ENCODE assay signal across 24 cellular contexts in genomic region chr4:74635490-74636123, GRCh38.
DNase-seq lines count a peak whose midpoint lies in the region; ATAC-seq, FAIRE-seq and TF ChIP-seq lines count a peak whose summit lies in the region.
"Had no signal": no experiment of that assay in that cellular context is flagged by ENCODE, and none has a peak within 500 bp of the region (broad histone marks: within the 10 kb centered on the region; RNA-seq: fewer than 3 reads in every experiment).

No MANE protein-coding gene starts in this region.

- no peak for TF ChIP-seq RAD21 in A549 (conservative IDR thresholded peaks at IDR 0.05 in 1 of 2, IDR thresholded peaks at IDR 0.05 in 1 of 2)

- no peak for TF ChIP-seq CTCF in A549 (IDR thresholded peaks at IDR 0.05)
- TF ChIP-seq CTCF in RWPE1 (conservative IDR thresholded peaks at IDR 0.05; ENCODE audit: low read depth) = no peak
- TF ChIP-seq CTCF in esophagus squamous epithelium (IDR thresholded peaks at IDR 0.05) = no peak
- no peak for TF ChIP-seq CTCF in body of pancreas (IDR thresholded peaks at IDR 0.05)

- peak overlapping the region; percentile 75 to 96 for H3K27ac ChIP-seq in A549
- H3K27ac ChIP-seq in RWPE1 = no peak overlapping the region
- peak overlapping the region in 3 of 4 donors; percentile 23 to 75 (median 64) for H3K27ac ChIP-seq in esophagus squamous epithelium
- no peak overlapping the region for H3K27ac ChIP-seq in body of pancreas
- H3K27ac ChIP-seq: C4-2B had no signal

- CTCF ChIA-PET in A549 (lab: Yijun Ruan, JAX) = interaction anchor here (1.5 kb wide), 1 partner anchor 265 kb away, joined by 5 read pairs; no protein-coding TSS in a partner anchor
- CTCF ChIA-PET in RWPE1 (lab: Yijun Ruan, JAX) = interaction anchor here (0.6 to 1.0 kb wide), 2 partner anchors 13 to 40 kb away, joined by 3 to 4 read pairs; no protein-coding TSS in a partner anchor

- no peak overlapping the region for H3K4me2 ChIP-seq in A549

- DNase-seq in A549 (ENCODE audit: low read depth in 1 of 2, low spot score in 1 of 2) (no peak), HPDE6-E6E7 (ENCODE audit: extremely low spot score) (peak; percentile 40), RWPE1 (ENCODE audit: low spot score) (peak; percentile 55), esophagus squamous epithelium (lab: John Stamatoyannopoulos, UW) (no peak), body of pancreas (no peak)
- DNase-seq in activated T-cell treated with anti-CD3 and anti-CD28 coated beads, Interleukin-2, amount 50 U/mL, for 48 hours = no peak
- DNase-seq: CD8-positive, alpha-beta memory T cell; DMS79 treated with DMSO at 0.1 percent for 48 hours; KG1; MV-4-11; NCI-H1105 treated with DMSO at 0.1 percent for 48 hours; NCI-H1694; NCI-H2081; NCI-H2171; NCI-H345; NCI-H524 treated with DMSO at 0.1 percent for 48 hours; NCI-H82; Right ventricle myocardium superior had no signal

- H3K27me3 ChIP-seq in esophagus squamous epithelium (no peaks in the 10 kb centered on the region), body of pancreas (no peaks in the 10 kb centered on the region)

- H3K36me3 ChIP-seq in esophagus squamous epithelium (no peaks in the 10 kb centered on the region), body of pancreas (replicated peaks in 1 of 2; ENCODE audit: insufficient read depth in 1 of 2, low read depth in 2 of 2) (no peaks in the 10 kb centered on the region)

- H3K4me3 ChIP-seq in A549 (no peak overlapping the region), esophagus squamous epithelium (no peak overlapping the region), body of pancreas (no peak overlapping the region)

- ATAC-seq in A549 (no peak), HG03159 (IDR thresholded peaks at IDR 0.05; ENCODE audit: unreplicated experiment) (no peak), body of pancreas (no peak), GM18867 (IDR thresholded peaks at IDR 0.05; ENCODE audit: unreplicated experiment) (no peak)
- ATAC-seq: HepG2 had no signal

- POLR2A ChIA-PET in A549 (lab: Yijun Ruan, JAX) = no interaction called here
- POLR2A ChIA-PET in RWPE1 (lab: Yijun Ruan, JAX; ENCODE audit: low non-redundant PET) = no interaction called here

- intact Hi-C loops in esophagus squamous epithelium (cut with DNase I) (no loop called here), body of pancreas (cut with DNase I) (no loop called here)

- TF ChIP-seq POLR2A in A549 (IDR thresholded peaks at IDR 0.05; ENCODE audit: low read length) (no peak), esophagus squamous epithelium (IDR thresholded peaks at IDR 0.05) (no peak), body of pancreas (IDR thresholded peaks at IDR 0.05) (no peak)

- 48% methylated on average over 2 of the region's 2 CpGs for WGBS in A549 (ENCODE audit: missing lambda C conversion rate)
- 46 to 52% methylated on average over 2 of the region's 2 CpGs for WGBS in esophagus squamous epithelium, 2 donors
- WGBS in body of pancreas, 2 donors = 67 to 70% methylated on average over 2 of the region's 2 CpGs

- H3K4me1 ChIP-seq in A549 = peaks cover 53% of the 10 kb centered on the region
- H3K4me1 ChIP-seq in esophagus squamous epithelium = peaks cover 3 to 56% (median 18%) of the 10 kb centered on the region in 3 donors
- no peaks in the 10 kb centered on the region for H3K4me1 ChIP-seq in body of pancreas

- H3K9me3 ChIP-seq in A549 = no peaks in the 10 kb centered on the region; the same call in 2 of the 3 replicates
- H3K9me3 ChIP-seq in esophagus squamous epithelium = no peaks in the 10 kb centered on the region
- H3K9me3 ChIP-seq in body of pancreas = no peaks in the 10 kb centered on the region

- FAIRE-seq in A549 (lab: Jason Lieb, UNC) = no peak
- FAIRE-seq: D721Med, H1, HepG2 had no signal

- TF ChIP-seq EP300 in A549 (IDR thresholded peaks at IDR 0.05) = no peak

TF ChIP-seq in A549, 52 proteins besides CTCF, POLR2A, EP300 and RAD21:
- no peak for TF ChIP-seq FOXS1 (CRISPR knock-in tag; IDR thresholded peaks at IDR 0.05)
- TF ChIP-seq HOXB5 (CRISPR knock-in tag; IDR thresholded peaks at IDR 0.05) = no peak
- TF ChIP-seq FOSL2 (IDR thresholded peaks at IDR 0.05) = no peak
- TF ChIP-seq FOSL2 (CRISPR knock-in tag; IDR thresholded peaks at IDR 0.05) = no peak
- TF ChIP-seq PBX3 (IDR thresholded peaks at IDR 0.05) = no peak
- no peak for TF ChIP-seq CHD4 (IDR thresholded peaks at IDR 0.05; ENCODE audit: borderline replicate concordance)
- TF ChIP-seq NPAS2 (CRISPR knock-in tag; IDR thresholded peaks at IDR 0.05; ENCODE audit: borderline replicate concordance) = no peak
- no peak for TF ChIP-seq HDAC2 (IDR thresholded peaks at IDR 0.05)
- TF ChIP-seq SMC3 (IDR thresholded peaks at IDR 0.05) = no peak
- TF ChIP-seq MYC (IDR thresholded peaks at IDR 0.05; ENCODE audit: borderline replicate concordance, low read length) = no peak
- no peak for TF ChIP-seq NFE2L2 (conservative IDR thresholded peaks at IDR 0.05; ENCODE audit: low read length)
- TF ChIP-seq RNF2 (IDR thresholded peaks at IDR 0.05; ENCODE audit: borderline replicate concordance, low read depth) = no peak
- TF ChIP-seq BHLHE40 (IDR thresholded peaks at IDR 0.05; ENCODE audit: low read depth, low read length) = no peak
- no peak for TF ChIP-seq RARB (CRISPR knock-in tag; IDR thresholded peaks at IDR 0.05)
- no peak for TF ChIP-seq ELK1 (IDR thresholded peaks at IDR 0.05; ENCODE audit: low read depth, low read length)
- TF ChIP-seq KDM5A (IDR thresholded peaks at IDR 0.05) = no peak
- TF ChIP-seq ESRRA (IDR thresholded peaks at IDR 0.05; ENCODE audit: borderline replicate concordance, low read length) = no peak
- TF ChIP-seq JUN (IDR thresholded peaks at IDR 0.05) = no peak
- TF ChIP-seq CHD2 (IDR thresholded peaks at IDR 0.05; ENCODE audit: low read length, partially characterized antibody) = no peak
- TF ChIP-seq REST (IDR thresholded peaks at IDR 0.05) = no peak
- no peak for TF ChIP-seq HOXB13 (CRISPR knock-in tag; IDR thresholded peaks at IDR 0.05; ENCODE audit: low read depth)

Comparison
In these comparisons a context has a peak if more than half of its experiments do, and no peak if none do; other contexts are left out.
1. DNase-seq: peak in HPDE6-E6E7 (single experiment) and RWPE1 (single experiment); none in A549 (0 of 2), esophagus squamous epithelium (single experiment), body of pancreas (0 of 4) and activated T-cell treated with anti-CD3 and anti-CD28 coated beads, Interleukin-2, amount 50 U/mL, for 48 hours (0 of 2).
2. H3K27ac ChIP-seq: peak in A549 (2 of 2) and esophagus squamous epithelium (3 of 4); none in RWPE1 (single experiment) and body of pancreas (0 of 4).